Comparison of ENCODE assay signal across 27 cellular contexts in the genomic region with DNA sequence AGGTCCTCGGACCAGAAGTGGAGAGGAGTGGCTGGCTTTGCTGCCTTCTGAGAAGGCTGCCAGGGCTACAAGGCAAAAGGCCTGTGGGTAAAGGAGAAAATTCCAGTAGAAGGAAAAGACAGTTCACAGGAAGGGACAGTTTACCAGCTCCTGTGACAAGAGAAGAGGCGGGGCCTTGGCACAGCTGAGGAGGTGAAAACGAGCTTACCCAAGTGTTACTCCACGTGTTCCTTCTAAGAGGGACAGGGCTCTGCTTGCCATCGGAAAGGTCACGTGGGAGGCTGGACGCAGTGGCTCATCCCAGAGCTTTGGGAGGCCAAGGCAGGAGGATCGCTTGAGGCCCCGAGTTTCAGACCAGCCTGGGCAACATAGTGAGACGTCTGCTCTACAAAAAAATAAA.
"Had no signal": no experiment of that assay in that cellular context is flagged by ENCODE, and none has a peak within 500 bp of the region (broad histone marks: within the 10 kb centered on the region; RNA-seq: fewer than 3 reads in every experiment).

No MANE protein-coding gene starts in this region.

- H3K9me3 Mint-ChIP-seq: activated CD4-positive, alpha-beta memory T cell treated with anti-CD3 and anti-CD28 coated beads, Interleukin-2, amount 10 ng/mL, durations not matched to agents 7 days and 5 days; activated naive CD4-positive, alpha-beta T cell treated with anti-CD3 and anti-CD28 coated beads for 36 hours; activated naive CD8-positive, alpha-beta T cell treated with anti-CD3 and anti-CD28 coated beads for 36 hours; activated T-helper 17 cell treated with anti-CD3 and anti-CD28 coated beads, Interleukin-2, amount 50 U/mL, for 72 hours; T-cell had no signal

- ATAC-seq: activated CD4-positive, alpha-beta T cell treated with anti-CD3 and anti-CD28 coated beads for 36 hours; activated T-helper 17 cell treated with anti-CD3 and anti-CD28 coated beads, Interleukin-2, amount 50 U/mL, for 72 hours; T-cell had no signal

- H3K27ac ChIP-seq: brain microvascular endothelial cell, cardiac muscle cell, SK-N-MC, WERI-Rb-1 had no signal

- H3K36me3 Mint-ChIP-seq: T-cell had no signal

- DNase-seq: activated CD4-positive, alpha-beta memory T cell treated with anti-CD3 and anti-CD28 coated beads, Interleukin-2, amount 10 ng/mL, durations not matched to agents 7 days and 5 days; activated CD4-positive, alpha-beta T cell treated with anti-CD3 and anti-CD28 coated beads for 36 hours; activated CD4-positive, alpha-beta T cell treated with anti-CD3 and anti-CD28 coated beads, Interleukin-2, amount 50 U/mL, for 1 hour; activated gamma-delta T cell; activated naive CD4-positive, alpha-beta T cell treated with anti-CD3 and anti-CD28 coated beads for 36 hours; activated naive CD8-positive, alpha-beta T cell treated with anti-CD3 and anti-CD28 coated beads for 36 hours; activated T-cell treated with anti-CD3 and anti-CD28 coated beads for 4 hours; activated T-cell treated with anti-CD3 and anti-CD28 coated beads, Interleukin-2, amount 50 U/mL, for 48 hours; brain microvascular endothelial cell; Kasumi-1; KBM-7; MV-4-11; NCI-H1105; NCI-H1436; NCI-H1694 treated with DMSO at 0.1 percent for 48 hours; NCI-H2029 treated with DMSO at 0.1 percent for 48 hours; NCI-H345; NCI-H510A; NCI-H69; SIG-M5; T-cell; T-helper 2 cell; T1000; WERI-Rb-1 had no signal

- H3K27me3 Mint-ChIP-seq: activated naive CD8-positive, alpha-beta T cell treated with anti-CD3 and anti-CD28 coated beads for 36 hours had no signal

- H3K36me3 ChIP-seq: brain microvascular endothelial cell, cardiac muscle cell had no signal

- H3K27ac Mint-ChIP-seq: activated CD4-positive, alpha-beta memory T cell treated with anti-CD3 and anti-CD28 coated beads, Interleukin-2, amount 10 ng/mL, durations not matched to agents 7 days and 5 days; activated CD4-positive, alpha-beta T cell treated with anti-CD3 and anti-CD28 coated beads for 36 hours; activated naive CD4-positive, alpha-beta T cell treated with anti-CD3 and anti-CD28 coated beads for 36 hours; activated naive CD8-positive, alpha-beta T cell treated with anti-CD3 and anti-CD28 coated beads for 36 hours; activated T-helper 17 cell treated with anti-CD3 and anti-CD28 coated beads, Interleukin-2, amount 50 U/mL, for 72 hours; T-cell had no signal

- H3K4me3 ChIP-seq: cardiac muscle cell had no signal

- H3K4me3 Mint-ChIP-seq: activated CD4-positive, alpha-beta memory T cell treated with anti-CD3 and anti-CD28 coated beads, Interleukin-2, amount 10 ng/mL, durations not matched to agents 7 days and 5 days; activated CD4-positive, alpha-beta T cell treated with anti-CD3 and anti-CD28 coated beads for 36 hours; activated naive CD4-positive, alpha-beta T cell treated with anti-CD3 and anti-CD28 coated beads for 36 hours; activated naive CD8-positive, alpha-beta T cell treated with anti-CD3 and anti-CD28 coated beads for 36 hours; activated T-helper 17 cell treated with anti-CD3 and anti-CD28 coated beads, Interleukin-2, amount 50 U/mL, for 72 hours had no signal
